ENCODE assay signal across 1 cellular context in the genomic region with DNA sequence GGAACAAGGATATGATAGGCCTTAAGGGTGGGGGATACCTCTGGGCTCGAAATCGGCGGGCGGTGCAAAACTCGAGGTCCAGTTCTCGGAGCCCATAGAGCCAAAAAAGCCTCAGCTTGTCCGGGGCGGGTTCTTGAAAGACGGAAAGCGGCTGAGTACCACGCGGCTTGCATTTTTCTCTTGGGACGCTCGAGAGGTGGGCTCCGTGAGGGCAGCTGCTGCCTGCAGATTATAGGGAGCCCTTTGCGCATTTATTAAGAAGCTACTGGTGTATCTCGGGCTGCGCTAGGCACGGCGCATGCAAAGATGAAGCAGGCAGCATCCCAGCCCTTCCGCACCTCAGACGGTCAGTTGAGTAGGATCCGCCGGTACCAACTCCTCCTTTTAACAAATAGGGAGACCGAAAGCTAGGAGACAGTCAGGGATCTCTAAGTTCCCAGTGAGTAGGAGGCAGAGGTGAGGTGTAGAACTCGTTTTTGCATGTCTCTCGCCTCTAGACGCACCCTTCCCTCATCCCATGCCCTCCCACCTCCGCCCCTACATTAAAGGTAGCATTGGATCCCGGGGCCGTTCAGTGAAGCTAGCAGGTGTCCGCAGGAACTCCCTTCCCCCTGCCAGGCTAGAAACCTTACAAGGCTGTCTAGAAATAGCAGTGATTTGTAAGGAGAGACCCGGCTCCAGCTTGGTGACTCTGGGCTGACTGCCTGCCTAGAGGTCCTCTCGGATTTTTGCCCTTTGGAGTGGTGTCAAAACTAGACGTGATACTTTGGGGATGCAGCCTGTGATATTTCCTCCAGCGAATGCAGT.
TF ChIP-seq lines count a peak whose summit lies in the region.

No MANE protein-coding gene starts in this region.

TF ChIP-seq in HCT116, 20 proteins besides CTCF, POLR2A, EP300 and RAD21 (continued from another document):
- TF ChIP-seq FOSL1 (IDR thresholded peaks at IDR 0.05; ENCODE audit: low read depth), result no peak
TF ChIP-seq in HCT116: peak in this region for 1.
